In genomic region chr6:30810813-30811329, GRCh38 we compare ENCODE assay signal across 9 cellular contexts.
DNase-seq lines count a peak whose midpoint lies in the region; ATAC-seq and TF ChIP-seq lines count a peak whose summit lies in the region.
"Had no signal": no experiment of that assay in that cellular context is flagged by ENCODE, and none has a peak within 500 bp of the region (broad histone marks: within the 10 kb centered on the region; RNA-seq: fewer than 3 reads in every experiment).

No MANE protein-coding gene starts in this region.

- H3K4me1 Mint-ChIP-seq in activated naive CD8-positive, alpha-beta T cell treated with anti-CD3 and anti-CD28 coated beads for 36 hours, result peaks cover 81% of the 10 kb centered on the region

- no peak overlapping the region for H3K4me3 ChIP-seq in IMR-90 (ENCODE audit: insufficient read depth, low read depth, low read length)
- H3K4me3 ChIP-seq: SJSA1 had no signal

- DNase-seq in activated gamma-delta T cell treated with anti-CD3 and anti-CD28 coated beads, Interleukin-2, amount 50 U/mL, for 16 hours (ENCODE audit: low read depth), result peak; percentile 50
- no peak for DNase-seq in activated gamma-delta T cell (lab: John Stamatoyannopoulos, UW)
- no peak for DNase-seq in IMR-90
- DNase-seq in activated naive CD8-positive, alpha-beta T cell treated with anti-CD3 and anti-CD28 coated beads for 36 hours, result peak; percentile 91
- peak; percentile 70 to 92 (median 78) for DNase-seq in stimulated activated CD4-positive, alpha-beta T cell treated with anti-CD3 and anti-CD28 coated beads, TNF-alpha, amount 100 ng/mL, for 48 hours (ENCODE audit: low read depth in 3 of 3)
- DNase-seq in KG1 (lab: John Stamatoyannopoulos, UW), result no peak
- DNase-seq in NCI-H2171 (lab: John Stamatoyannopoulos, UW), result no peak
- no peak for DNase-seq in DMS 273 (lab: John Stamatoyannopoulos, UW; ENCODE audit: unreplicated experiment)

- no peak overlapping the region for H3K14ac ChIP-seq in IMR-90 (replicated peaks; ENCODE audit: low read depth, low read length)

- H3K9me3 ChIP-seq in IMR-90 (ENCODE audit: control insufficient read depth, insufficient read depth, low read length), result no peaks in the 10 kb centered on the region
- H3K9me3 ChIP-seq: SJSA1 had no signal

- H3K27me3 Mint-ChIP-seq in activated naive CD8-positive, alpha-beta T cell treated with anti-CD3 and anti-CD28 coated beads for 36 hours, result no peaks in the 10 kb centered on the region

- H3K27ac ChIP-seq in IMR-90 (ENCODE audit: insufficient read depth, low read length), result no peak overlapping the region

- H3K79me1 ChIP-seq in IMR-90 (ENCODE audit: low read depth in 1 of 2, low read length in 2 of 2), result peaks cover 0 to 7% of the 10 kb centered on the region in 2 experiments; a peak in 1 of 4 replicates

- H3K18ac ChIP-seq in IMR-90 (ENCODE audit: low read depth, low read length), result no peak overlapping the region

- BruUV-seq in IMR-90 (replicated peaks; lab: Mats Ljungman, UMichigan), result no TSS peak

- POLR2A ChIA-PET in IMR-90 (lab: Charles Lee; ENCODE audit: unreplicated experiment), result no interaction called here

- no peak overlapping the region for H2BK5ac ChIP-seq in IMR-90 (ENCODE audit: low read depth, low read length, poor library complexity, severe bottlenecking)

- CTCF ChIA-PET in IMR-90 (lab: Yijun Ruan, JAX), result interaction anchor here (1.3 kb wide), 1 partner anchor 11 kb away, joined by 9 read pairs; no protein-coding TSS in a partner anchor

- H4K5ac ChIP-seq in IMR-90 (ENCODE audit: low read depth, low read length), result no peak overlapping the region

- H3K27ac Mint-ChIP-seq in activated naive CD8-positive, alpha-beta T cell treated with anti-CD3 and anti-CD28 coated beads for 36 hours, result peak overlapping the region; percentile 98

- TF ChIP-seq CTCF in IMR-90 (conservative IDR thresholded peaks at IDR 0.05; ENCODE audit: low read depth, low read length), result no peak

- H2AK9ac ChIP-seq in IMR-90 (replicated peaks; ENCODE audit: low read depth, low read length, poor library complexity), result no peak overlapping the region

- no peak overlapping the region for H3K9ac ChIP-seq in IMR-90 (ENCODE audit: low read depth, low read length)

- no peak overlapping the region for H3K4me2 ChIP-seq in IMR-90 (ENCODE audit: low read depth, low read length)

- H3K4ac ChIP-seq in IMR-90 (ENCODE audit: low read depth, low read length), result 0 out of 2 replicates have a peak overlapping the region, but pooled peaks have one; percentile 16

- in situ Hi-C loops in IMR-90 (cut with MboI; ENCODE audit: low sequenced_read_pairs), result no loop called here

- ATAC-seq in IMR-90 (ENCODE audit: low read depth), result no peak

- H4K20me1 ChIP-seq in IMR-90 (ENCODE audit: insufficient read depth, low read length), result no peaks in the 10 kb centered on the region

- H3K36me3 ChIP-seq in IMR-90 (ENCODE audit: control insufficient read depth, insufficient read depth, low read length), result no peaks in the 10 kb centered on the region
- H3K36me3 ChIP-seq: SJSA1 had no signal

- H2AK5ac ChIP-seq in IMR-90 (ENCODE audit: low read depth, low read length), result peak overlapping the region; percentile 43; the same call in 1 of the 2 replicates

- H3K27me3 ChIP-seq in IMR-90 (ENCODE audit: control insufficient read depth, insufficient read depth, low read length), result no peaks in the 10 kb centered on the region
- H3K27me3 ChIP-seq: SJSA1 had no signal

- peaks cover 69% of the 10 kb centered on the region for H3K36me3 Mint-ChIP-seq in activated naive CD8-positive, alpha-beta T cell treated with anti-CD3 and anti-CD28 coated beads for 36 hours

- H2BK15ac ChIP-seq in IMR-90 (ENCODE audit: low read depth, low read length), result peak overlapping the region; percentile 28; the same call in 1 of the 3 replicates

- dilution Hi-C loops in IMR-90 (cut with HindIII; ENCODE audit: low sequenced_read_pairs, unreplicated experiment), result no loop called here

- peaks cover 16% of the 10 kb centered on the region for H3K4me1 ChIP-seq in IMR-90 (ENCODE audit: control insufficient read depth, insufficient read depth, low read length)

- WGBS in IMR-90 (ENCODE audit: extremely low coverage in 2 of 2, insufficient read length in 1 of 2), 2 experiments, result 90% methylated on average over 3 of the region's 7 CpGs; no CpG with 5 or more reads in 1 of the 2 experiments

- no peak overlapping the region for H2AFZ ChIP-seq in IMR-90 (replicated peaks; ENCODE audit: low read length, poor library complexity)

- H4K91ac ChIP-seq in IMR-90 (ENCODE audit: insufficient read depth, low read depth, low read length), result no peak overlapping the region; the same call in 1 of the 2 replicates

- H3K9me3 Mint-ChIP-seq in activated naive CD8-positive, alpha-beta T cell treated with anti-CD3 and anti-CD28 coated beads for 36 hours, result peaks cover 31% of the 10 kb centered on the region

- H2BK20ac ChIP-seq in IMR-90 (ENCODE audit: low read depth, low read length), result no peak overlapping the region

- peaks cover 10% of the 10 kb centered on the region for H3K9me1 ChIP-seq in IMR-90 (ENCODE audit: insufficient read depth, low read length)

- no peak overlapping the region for H3K23ac ChIP-seq in IMR-90 (ENCODE audit: low read depth, low read length)

- H4K8ac ChIP-seq in IMR-90 (ENCODE audit: low read depth in 2 of 2, low read length in 2 of 2), result no peak overlapping the region

- H2BK120ac ChIP-seq in IMR-90 (ENCODE audit: low read depth, low read length), result peak overlapping the region; percentile 45; the same call in 1 of the 2 replicates

- H3K56ac ChIP-seq in IMR-90 (ENCODE audit: extremely low read depth, insufficient read depth, low read length), result no peak overlapping the region

- TF ChIP-seq RAD21 in IMR-90 (IDR thresholded peaks at IDR 0.05; ENCODE audit: low read length), result no peak

- H3K4me3 Mint-ChIP-seq in activated naive CD8-positive, alpha-beta T cell treated with anti-CD3 and anti-CD28 coated beads for 36 hours, result peak overlapping the region; percentile 7

- no peak for TF ChIP-seq POLR2A in IMR-90 (IDR thresholded peaks at IDR 0.05; ENCODE audit: low read depth, low read length)

- intact Hi-C loops in IMR-90 (cut with micrococcal nuclease), result no loop called here

TF ChIP-seq in IMR-90, 13 proteins besides CTCF, POLR2A, EP300 and RAD21:
- TF ChIP-seq SMC3 (IDR thresholded peaks at IDR 0.05; ENCODE audit: low read depth, low read length), result no peak
- TF ChIP-seq CHD1 (IDR thresholded peaks at IDR 0.05; ENCODE audit: low read depth, low read length), result no peak
- no peak for TF ChIP-seq MAZ (IDR thresholded peaks at IDR 0.05; ENCODE audit: borderline replicate concordance, low read depth, low read length)
- no peak for TF ChIP-seq ELK1 (IDR thresholded peaks at IDR 0.05; ENCODE audit: borderline replicate concordance, low read depth, low read length)
- TF ChIP-seq BHLHE40 (IDR thresholded peaks at IDR 0.05; ENCODE audit: low read depth, low read length), result no peak
- no peak for TF ChIP-seq RFX5 (IDR thresholded peaks at IDR 0.05; ENCODE audit: low read depth, low read length)
- TF ChIP-seq CEBPB (IDR thresholded peaks at IDR 0.05; ENCODE audit: low read depth, low read length), result no peak
- no peak for TF ChIP-seq RCOR1 (IDR thresholded peaks at IDR 0.05; ENCODE audit: insufficient replicate concordance, low read length)
- no peak for TF ChIP-seq MAFK (IDR thresholded peaks at IDR 0.05; ENCODE audit: low read depth, low read length)
- no peak for TF ChIP-seq MXI1 (IDR thresholded peaks at IDR 0.05; ENCODE audit: borderline replicate concordance, low read depth, low read length)
- no peak for TF ChIP-seq USF2 (IDR thresholded peaks at IDR 0.05; ENCODE audit: low read depth, low read length)
- no peak for TF ChIP-seq NFE2L2 (IDR thresholded peaks at IDR 0.05; ENCODE audit: low read depth, low read length)
TF ChIP-seq in IMR-90: peak in this region for 0.

Comparison
In these comparisons a context has a peak if more than half of its experiments do, and no peak if none do; other contexts are left out.
1. DNase-seq: peak in activated gamma-delta T cell treated with anti-CD3 and anti-CD28 coated beads, Interleukin-2, amount 50 U/mL, for 16 hours (single experiment), activated naive CD8-positive, alpha-beta T cell treated with anti-CD3 and anti-CD28 coated beads for 36 hours (single experiment) and stimulated activated CD4-positive, alpha-beta T cell treated with anti-CD3 and anti-CD28 coated beads, TNF-alpha, amount 100 ng/mL, for 48 hours (3 of 3); none in activated gamma-delta T cell (single experiment), IMR-90 (single experiment), KG1 (single experiment), NCI-H2171 (single experiment) and DMS 273 (single experiment).